Comparison of ENCODE assay signal across 9 cellular contexts in the genomic region with DNA sequence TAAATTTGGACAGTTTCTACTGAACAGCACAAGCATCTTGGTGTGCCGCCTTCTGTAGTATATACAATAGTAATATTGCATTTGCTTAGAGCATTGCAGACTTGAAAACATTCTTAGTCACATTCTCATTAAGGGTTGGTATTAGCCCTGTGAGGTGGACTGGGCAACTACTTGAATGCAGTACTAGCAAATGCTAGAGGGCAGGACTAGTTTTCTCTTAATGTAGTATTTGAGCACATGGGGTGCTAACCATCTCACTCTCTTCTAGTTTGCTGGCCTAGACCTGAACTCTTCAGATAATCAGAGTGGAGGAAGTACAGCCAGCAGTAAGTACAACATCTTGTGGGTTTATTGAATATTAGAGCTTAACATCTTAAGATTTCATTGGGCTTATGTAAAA. TPM values are rescaled to one million over a fixed set of nuclear protein-coding genes. Genes with fewer than 3 reads are reported as not detected.
DNase-seq lines count a peak whose midpoint lies in the region; ATAC-seq and TF ChIP-seq lines count a peak whose summit lies in the region.
"Had no signal": no experiment of that assay in that cellular context is flagged by ENCODE, and none has a peak within 500 bp of the region (broad histone marks: within the 10 kb centered on the region; RNA-seq: fewer than 3 reads in every experiment).

No MANE protein-coding gene starts in this region.

- no peak for DNase-seq in activated CD4-positive, alpha-beta T cell treated with anti-CD3 and anti-CD28 coated beads for 36 hours
- no peak for DNase-seq in activated CD4-positive, alpha-beta T cell treated with anti-CD3 and anti-CD28 coated beads for 1 hour
- no peak for DNase-seq in activated T-helper 1 cell treated with anti-CD3 and anti-CD28 coated beads, Interleukin-12 subunit alpha, Interleukin-12 subunit beta, Interleukin-2, Interleukin-4 antibody, amounts not matched to agents 30 ng/mL and 10 ng/mL and 1 ng/mL, durations not matched to agents 14 hours and 24 hours and 36 hours (ENCODE audit: low spot score)
- DNase-seq in stomach (no peak), NCI-H1417 (lab: John Stamatoyannopoulos, UW) (no peak), islet precursor cell (no peak)
- DNase-seq: OCI-M1 had no signal

- peak overlapping the region; percentile 82 for H3K4me3 ChIP-seq in iPS-18a (ENCODE audit: low read length)
- H3K4me3 ChIP-seq in stomach = peak overlapping the region; percentile 64 to 88 (median 78)

- no peaks in the 10 kb centered on the region for H3K27me3 Mint-ChIP-seq in activated CD4-positive, alpha-beta T cell treated with anti-CD3 and anti-CD28 coated beads for 36 hours
- H3K27me3 Mint-ChIP-seq in activated T-helper 1 cell treated with anti-CD3 and anti-CD28 coated beads, Interleukin-12 subunit alpha, Interleukin-12 subunit beta, Interleukin-2, Interleukin-4 antibody, amounts not matched to agents 30 ng/mL and 10 ng/mL and 1 ng/mL, durations not matched to agents 14 hours and 24 hours and 36 hours (ENCODE audit: insufficient read depth) = peaks cover 5% of the 10 kb centered on the region

- H3K36me3 Mint-ChIP-seq in activated CD4-positive, alpha-beta T cell treated with anti-CD3 and anti-CD28 coated beads for 36 hours (ENCODE audit: low read depth) = peaks cover 69% of the 10 kb centered on the region
- peaks cover 44% of the 10 kb centered on the region for H3K36me3 Mint-ChIP-seq in activated T-helper 1 cell treated with anti-CD3 and anti-CD28 coated beads, Interleukin-12 subunit alpha, Interleukin-12 subunit beta, Interleukin-2, Interleukin-4 antibody, amounts not matched to agents 30 ng/mL and 10 ng/mL and 1 ng/mL, durations not matched to agents 14 hours and 24 hours and 36 hours (ENCODE audit: low read depth)

- no peak for ATAC-seq in activated CD4-positive, alpha-beta T cell treated with anti-CD3 and anti-CD28 coated beads for 36 hours
- ATAC-seq in HG03159 (IDR thresholded peaks at IDR 0.05; ENCODE audit: unreplicated experiment) = no peak

- H3K9me3 ChIP-seq in iPS-18a (ENCODE audit: control insufficient read depth, low read depth, low read length) = peaks cover 10% of the 10 kb centered on the region
- H3K9me3 ChIP-seq in stomach = no peaks in the 10 kb centered on the region

- TF ChIP-seq POLR2A in stomach (IDR thresholded peaks at IDR 0.05) = no peak

- H3K9ac ChIP-seq in iPS-18a (ENCODE audit: low read length) = no peak overlapping the region

- H3K4me1 ChIP-seq in iPS-18a (ENCODE audit: control insufficient read depth, low read depth, low read length) (no peaks in the 10 kb centered on the region), stomach (peaks cover 0 to 66% (median 45%) of the 10 kb centered on the region in 4 donors)

- TF ChIP-seq CTCF in stomach (IDR thresholded peaks at IDR 0.05) = no peak

- peak overlapping the region; percentile 90 for H3K4me3 Mint-ChIP-seq in activated CD4-positive, alpha-beta T cell treated with anti-CD3 and anti-CD28 coated beads for 36 hours
- H3K4me3 Mint-ChIP-seq in activated T-helper 1 cell treated with anti-CD3 and anti-CD28 coated beads, Interleukin-12 subunit alpha, Interleukin-12 subunit beta, Interleukin-2, Interleukin-4 antibody, amounts not matched to agents 30 ng/mL and 10 ng/mL and 1 ng/mL, durations not matched to agents 14 hours and 24 hours and 36 hours = peak overlapping the region; percentile 91

- intact Hi-C loops in activated CD4-positive, alpha-beta T cell treated with anti-CD3 and anti-CD28 coated beads for 36 hours (cut with DNase I, micrococcal nuclease) = loop anchor here (1.0 to 10.0 kb wide), 4 partner anchors 14 to 1232 kb away; no protein-coding TSS in a partner anchor
- intact Hi-C loops in activated T-helper 1 cell treated with anti-CD3 and anti-CD28 coated beads, Interleukin-12 subunit alpha, Interleukin-12 subunit beta, Interleukin-2, Interleukin-4 antibody, amounts not matched to agents 30 ng/mL and 10 ng/mL and 1 ng/mL, durations not matched to agents 14 hours and 24 hours and 36 hours (cut with micrococcal nuclease) = loop anchor here (2.0 to 10.0 kb wide), 4 partner anchors 16 to 690 kb away; partner anchors contain the start of genes CXorf38 and MED14
- intact Hi-C loops in stomach (cut with DNase I; ENCODE audit: low total_unique reads) = no loop called here

- CTCF ChIA-PET in activated CD4-positive, alpha-beta T cell treated with anti-CD3 and anti-CD28 coated beads for 36 hours (lab: Charles Lee) = interaction anchor here (0.6 kb wide), 1 partner anchor 44 kb away, joined by 3 read pairs; no protein-coding TSS in a partner anchor

- H3K36me3 ChIP-seq in iPS-18a (ENCODE audit: control insufficient read depth, low read depth, low read length) = peaks cover 30% of the 10 kb centered on the region
- peaks cover 8 to 45% (median 41%) of the 10 kb centered on the region in 4 donors for H3K36me3 ChIP-seq in stomach

- H3K4me1 Mint-ChIP-seq in activated CD4-positive, alpha-beta T cell treated with anti-CD3 and anti-CD28 coated beads for 36 hours = peaks cover 28% of the 10 kb centered on the region
- H3K4me1 Mint-ChIP-seq in activated T-helper 1 cell treated with anti-CD3 and anti-CD28 coated beads, Interleukin-12 subunit alpha, Interleukin-12 subunit beta, Interleukin-2, Interleukin-4 antibody, amounts not matched to agents 30 ng/mL and 10 ng/mL and 1 ng/mL, durations not matched to agents 14 hours and 24 hours and 36 hours (ENCODE audit: low read depth) = peaks cover 37% of the 10 kb centered on the region

- no peaks in the 10 kb centered on the region for H3K27me3 ChIP-seq in iPS-18a (ENCODE audit: control insufficient read depth, insufficient read depth, low read length)
- H3K27me3 ChIP-seq in stomach = no peaks in the 10 kb centered on the region

- WGBS in stomach, 5 donors = 9 to 52% (median 19%) methylated on average over 1 of the region's 1 CpG

- H3K27ac ChIP-seq in iPS-18a (ENCODE audit: low read length) (no peak overlapping the region), stomach (peak overlapping the region in 2 of 5 donors; percentile 100)

- H3K27ac Mint-ChIP-seq in activated CD4-positive, alpha-beta T cell treated with anti-CD3 and anti-CD28 coated beads for 36 hours = peak overlapping the region; percentile 63
- peak overlapping the region; percentile 99 for H3K27ac Mint-ChIP-seq in activated T-helper 1 cell treated with anti-CD3 and anti-CD28 coated beads, Interleukin-12 subunit alpha, Interleukin-12 subunit beta, Interleukin-2, Interleukin-4 antibody, amounts not matched to agents 30 ng/mL and 10 ng/mL and 1 ng/mL, durations not matched to agents 14 hours and 24 hours and 36 hours

- TF ChIP-seq EP300 in stomach (IDR thresholded peaks at IDR 0.05) = no peak

- H3K9me3 Mint-ChIP-seq in activated CD4-positive, alpha-beta T cell treated with anti-CD3 and anti-CD28 coated beads for 36 hours (ENCODE audit: low read depth) = no peaks in the 10 kb centered on the region
- no peaks in the 10 kb centered on the region for H3K9me3 Mint-ChIP-seq in activated T-helper 1 cell treated with anti-CD3 and anti-CD28 coated beads, Interleukin-12 subunit alpha, Interleukin-12 subunit beta, Interleukin-2, Interleukin-4 antibody, amounts not matched to agents 30 ng/mL and 10 ng/mL and 1 ng/mL, durations not matched to agents 14 hours and 24 hours and 36 hours

- POLR2A ChIA-PET in activated CD4-positive, alpha-beta T cell treated with anti-CD3 and anti-CD28 coated beads for 36 hours (lab: Charles Lee) = interaction anchor here (1.5 kb wide), 1 partner anchor 105 kb away, joined by 4 read pairs; no protein-coding TSS in a partner anchor

RNA-seq across cellular contexts. Expression of gene DDX3X, which starts 3.2 kb away (rescaled TPM):
- 100 to 1,000 TPM; 118 to 207 TPM for total RNA-seq in activated CD4-positive, alpha-beta T cell treated with anti-CD3 and anti-CD28 coated beads for 36 hours
- total RNA-seq in activated T-helper 1 cell treated with anti-CD3 and anti-CD28 coated beads, Interleukin-12 subunit alpha, Interleukin-12 subunit beta, Interleukin-2, Interleukin-4 antibody, amounts not matched to agents 30 ng/mL and 10 ng/mL and 1 ng/mL, durations not matched to agents 14 hours and 24 hours and 36 hours = 312 and 337 TPM in 2 replicates
- 100 to 1,000 TPM in 4 of 5 donors, 10 to 100 TPM in 1; 74.7 to 434 (median 142) TPM for total RNA-seq in stomach
- polyA plus RNA-seq in stomach = 10 to 100 TPM; 38.3 to 86.9 (median 61.8) TPM
